ENCODE assay signal across 1 cellular context in the genomic region with DNA sequence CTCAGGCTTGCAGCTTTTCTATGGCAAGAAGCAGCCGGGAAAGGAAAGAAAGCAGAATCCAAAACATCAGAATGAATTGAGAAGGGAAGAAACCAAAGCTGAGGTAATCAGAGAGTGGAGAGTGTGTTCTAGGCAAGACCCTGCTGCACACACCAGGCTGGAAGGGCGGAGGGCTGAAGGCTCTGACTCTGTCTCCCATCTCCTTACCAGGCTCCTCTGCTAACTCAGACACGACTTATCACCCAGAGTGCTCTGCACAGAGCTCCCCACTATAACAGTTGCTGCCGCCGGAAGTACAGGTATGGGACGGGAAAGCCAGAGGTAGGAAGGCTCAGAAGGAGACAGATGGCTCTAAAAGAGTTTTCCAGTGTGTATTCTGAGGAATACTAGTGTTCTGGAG.
TF ChIP-seq lines count a peak whose summit lies in the region.

No MANE protein-coding gene starts in this region.

TF ChIP-seq in K562, 482 proteins besides CTCF, POLR2A, EP300 and RAD21:
- TF ChIP-seq, protein P1, sequence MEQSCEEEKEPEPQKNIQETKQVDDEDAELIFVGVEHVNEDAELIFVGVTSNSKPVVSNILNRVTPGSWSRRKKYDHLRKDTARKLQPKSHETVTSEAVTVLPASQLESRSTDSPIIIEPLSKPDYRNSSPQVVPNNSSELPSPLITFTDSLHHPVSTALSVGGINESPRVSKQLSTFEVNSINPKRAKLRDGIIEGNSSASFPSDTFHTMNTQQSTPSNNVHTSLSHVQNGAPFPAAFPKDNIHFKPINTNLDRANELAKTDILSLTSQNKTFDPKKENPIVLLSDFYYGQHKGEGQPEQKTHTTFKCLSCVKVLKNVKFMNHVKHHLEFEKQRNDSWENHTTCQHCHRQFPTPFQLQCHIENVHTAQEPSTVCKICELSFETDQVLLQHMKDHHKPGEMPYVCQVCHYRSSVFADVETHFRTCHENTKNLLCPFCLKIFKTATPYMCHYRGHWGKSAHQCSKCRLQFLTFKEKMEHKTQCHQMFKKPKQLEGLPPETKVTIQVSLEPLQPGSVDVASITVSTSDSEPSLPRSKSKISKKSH (CRISPR knock-in tag; IDR thresholded peaks at IDR 0.05) = no peak
- no peak for TF ChIP-seq ZNF316 (IDR thresholded peaks at IDR 0.05)
- TF ChIP-seq SRSF3 (IDR thresholded peaks at IDR 0.05; ENCODE audit: insufficient read depth, low read length) = no peak
- no peak for TF ChIP-seq RCOR1 (IDR thresholded peaks at IDR 0.05; ENCODE audit: borderline replicate concordance in 1 of 2, low read depth in 2 of 2, low read length in 2 of 2)
- TF ChIP-seq HDAC8 (tag; IDR thresholded peaks at IDR 0.05) = no peak
- TF ChIP-seq POLR2B (IDR thresholded peaks at IDR 0.05; ENCODE audit: low read depth, partially characterized antibody) = no peak
- TF ChIP-seq RB1 (IDR thresholded peaks at IDR 0.05; ENCODE audit: low read depth) = no peak
